18 cellular contexts compared by ENCODE assay signal in the genomic region with DNA sequence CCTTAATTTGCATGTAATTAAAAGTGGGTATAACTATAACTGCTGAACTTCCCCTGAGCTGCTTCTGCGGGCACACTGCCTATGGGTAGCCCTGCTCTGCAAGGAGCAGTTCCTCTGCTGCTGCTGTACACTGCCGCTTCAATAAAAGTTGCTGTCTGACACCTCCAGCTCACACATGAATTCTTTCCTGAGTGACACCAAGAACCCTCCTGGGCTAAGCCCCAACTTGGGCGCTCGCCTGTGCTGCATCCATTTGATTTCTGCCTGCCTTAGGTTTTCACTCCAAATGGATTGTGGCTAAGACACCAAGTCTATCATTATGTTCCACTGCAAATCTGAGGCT.
"Had no signal": no experiment of that assay in that cellular context is flagged by ENCODE, and none has a peak within 500 bp of the region (broad histone marks: within the 10 kb centered on the region; RNA-seq: fewer than 3 reads in every experiment).

No MANE protein-coding gene starts in this region.

- H3K4me3 ChIP-seq: body of pancreas, esophagus squamous epithelium, neural progenitor cell, right atrium auricular region, smooth muscle cell, suprapubic skin, tibial nerve had no signal

- DNase-seq: activated CD4-positive, alpha-beta T cell treated with anti-CD3 and anti-CD28 coated beads for 4 hours; activated CD4-positive, alpha-beta T cell treated with anti-CD3 and anti-CD28 coated beads, Interleukin-2, amount 50 U/mL, for 4 hours; activated CD4-positive, CD25-positive, alpha-beta regulatory T cell; activated naive CD4-positive, alpha-beta T cell treated with Interleukin-2 at 50 U/mL for 16 hours; activated T-cell treated with anti-CD3 and anti-CD28 coated beads for 4 hours; activated T-cell treated with anti-CD3 and anti-CD28 coated beads, Interleukin-2, amount 50 U/mL, for 72 hours; anterior cingulate cortex; esophagus squamous epithelium; left ventricle myocardium superior; natural killer cell; occipital lobe; stimulated activated CD4-positive, alpha-beta T cell treated with anti-CD3 and anti-CD28 coated beads, Interleukin-1b, Interleukin-23, amount 100 ng/mL, for 48 hours had no signal

- H3K9me3 ChIP-seq: body of pancreas, esophagus squamous epithelium, right atrium auricular region, suprapubic skin, tibial nerve had no signal

- H3K4me2 ChIP-seq: neural progenitor cell, smooth muscle cell had no signal

- H3K36me3 ChIP-seq: esophagus squamous epithelium, neural progenitor cell, right atrium auricular region, suprapubic skin, tibial nerve had no signal

- H3K27ac ChIP-seq: esophagus squamous epithelium, neural progenitor cell, right atrium auricular region, suprapubic skin, tibial nerve had no signal

- H3K27me3 ChIP-seq: body of pancreas, esophagus squamous epithelium, neural progenitor cell, right atrium auricular region, suprapubic skin, tibial nerve had no signal

- H3K4me1 ChIP-seq: body of pancreas, neural progenitor cell, right atrium auricular region had no signal
